ENCODE assay signal across 38 cellular contexts in the genomic region with DNA sequence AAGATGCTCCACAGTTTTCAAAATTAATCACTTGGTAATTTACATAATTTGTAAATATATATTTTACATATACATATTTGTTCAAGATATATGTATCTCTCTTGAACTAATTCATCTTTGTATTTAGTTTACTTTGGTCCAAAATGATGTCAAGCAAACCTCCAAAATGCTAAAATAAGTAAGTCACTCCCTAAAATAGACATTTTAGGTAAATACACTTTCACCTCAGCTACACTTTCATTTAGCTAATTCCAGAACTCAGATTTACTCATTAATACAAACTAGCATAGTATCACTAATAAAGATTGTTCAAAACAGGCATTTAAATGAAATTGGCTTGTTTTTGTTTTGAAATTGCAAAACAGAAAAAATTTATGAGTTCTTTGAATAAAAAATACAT.
"Had no signal": no experiment of that assay in that cellular context is flagged by ENCODE, and none has a peak within 500 bp of the region (broad histone marks: within the 10 kb centered on the region; RNA-seq: fewer than 3 reads in every experiment).

No MANE protein-coding gene starts in this region.

- H3K4me1 ChIP-seq: adrenal gland, ascending aorta, body of pancreas, colonic mucosa had no signal

- ATAC-seq: activated naive CD4-positive, alpha-beta T cell treated with anti-CD3 and anti-CD28 coated beads, Interleukin-2, amount 50 U/mL, for 72 hours; activated T-cell treated with anti-CD3 and anti-CD28 coated beads, Interleukin-2, amount 50 U/mL, for 4 hours; activated T-cell treated with anti-CD3 and anti-CD28 coated beads, Interleukin-2, amount 50 U/mL, for 72 hours; activated T-helper 17 cell treated with anti-CD3 and anti-CD28 coated beads, Interleukin-2, amount 50 U/mL, for 72 hours; body of pancreas had no signal

- FAIRE-seq: bronchial epithelial cell, colon had no signal

- H3K27ac ChIP-seq: adrenal gland, ascending aorta, body of pancreas, brain microvascular endothelial cell, cardiac muscle cell, colonic mucosa had no signal

- H3K9me3 ChIP-seq: adrenal gland, ascending aorta, body of pancreas, colonic mucosa had no signal

- DNase-seq: activated effector memory CD4-positive, alpha-beta T cell treated with anti-CD3 and anti-CD28 coated beads, Interleukin-2, amount 50 U/mL, for 16 hours; activated effector memory CD4-positive, alpha-beta T cell treated with Interleukin-2 at 50 U/mL for 16 hours; activated gamma-delta T cell; activated gamma-delta T cell treated with Interleukin-2 at 50 U/mL for 16 hours; activated naive CD4-positive, alpha-beta T cell; activated naive CD4-positive, alpha-beta T cell treated with anti-CD3 and anti-CD28 coated beads for 36 hours; activated naive CD4-positive, alpha-beta T cell treated with anti-CD3 and anti-CD28 coated beads, Interleukin-2, amount 50 U/mL, for 16 hours; activated naive CD4-positive, alpha-beta T cell treated with Interleukin-2 at 50 U/mL for 16 hours; activated naive CD8-positive, alpha-beta T cell treated with anti-CD3 and anti-CD28 coated beads for 36 hours; activated naive CD8-positive, alpha-beta T cell treated with anti-CD3 and anti-CD28 coated beads, Interleukin-2, amount 10 ng/mL, durations not matched to agents 7 days and 5 days; activated T-cell treated with anti-CD3 and anti-CD28 coated beads, Interleukin-2, amount 50 U/mL, for 1 hour; activated T-cell treated with anti-CD3 and anti-CD28 coated beads, Interleukin-2, amount 50 U/mL, for 24 hours; activated T-cell treated with anti-CD3 and anti-CD28 coated beads, Interleukin-2, amount 50 U/mL, for 4 hours; activated T-cell treated with anti-CD3 and anti-CD28 coated beads, Interleukin-2, amount 50 U/mL, for 48 hours; activated T-cell treated with anti-CD3 and anti-CD28 coated beads, Interleukin-2, amount 50 U/mL, for 72 hours; adrenal gland; amniotic stem cell; amygdala; anterior cingulate cortex; aorta; body of pancreas; brain microvascular endothelial cell; caudate nucleus; central memory CD4-positive, alpha-beta T cell; cerebellar nuclear complex; colonic mucosa had no signal

- H3K27ac Mint-ChIP-seq: activated naive CD4-positive, alpha-beta T cell treated with anti-CD3 and anti-CD28 coated beads for 36 hours; activated naive CD4-positive, alpha-beta T cell treated with anti-CD3 and anti-CD28 coated beads, Interleukin-2, amount 50 U/mL, for 24 hours; activated naive CD4-positive, alpha-beta T cell treated with anti-CD3 and anti-CD28 coated beads, Interleukin-2, amount 50 U/mL, for 72 hours; activated naive CD8-positive, alpha-beta T cell; activated naive CD8-positive, alpha-beta T cell treated with anti-CD3 and anti-CD28 coated beads for 36 hours; activated naive CD8-positive, alpha-beta T cell treated with anti-CD3 and anti-CD28 coated beads, Interleukin-2, amount 10 ng/mL, durations not matched to agents 7 days and 5 days; activated T-cell treated with anti-CD3 and anti-CD28 coated beads, Interleukin-2, amount 50 U/mL, for 24 hours; activated T-cell treated with anti-CD3 and anti-CD28 coated beads, Interleukin-2, amount 50 U/mL, for 72 hours; activated T-helper 1 cell treated with anti-CD3 and anti-CD28 coated beads, Interleukin-12 subunit alpha, Interleukin-12 subunit beta, Interleukin-2, Interleukin-4 antibody, amounts not matched to agents 30 ng/mL and 10 ng/mL and 1 ng/mL, durations not matched to agents 14 hours and 24 hours and 36 hours; activated T-helper 2 cell treated with anti-CD3 and anti-CD28 coated beads, Interferon-gamma antibody, Interleukin-2, Interleukin-4, amounts not matched to agents 10 μg/mL and 5 μg/mL and 100 μg/mL, durations not matched to agents 14 hours and 24 hours and 36 hours; brain had no signal

- H3K9me3 Mint-ChIP-seq: activated naive CD4-positive, alpha-beta T cell treated with anti-CD3 and anti-CD28 coated beads for 36 hours; activated naive CD4-positive, alpha-beta T cell treated with anti-CD3 and anti-CD28 coated beads, Interleukin-2, amount 50 U/mL, for 24 hours; activated naive CD4-positive, alpha-beta T cell treated with anti-CD3 and anti-CD28 coated beads, Interleukin-2, amount 50 U/mL, for 72 hours; activated naive CD8-positive, alpha-beta T cell treated with anti-CD3 and anti-CD28 coated beads for 36 hours; activated naive CD8-positive, alpha-beta T cell treated with anti-CD3 and anti-CD28 coated beads, Interleukin-2, amount 10 ng/mL, durations not matched to agents 7 days and 5 days; activated T-cell treated with anti-CD3 and anti-CD28 coated beads, Interleukin-2, amount 50 U/mL, for 24 hours; activated T-cell treated with anti-CD3 and anti-CD28 coated beads, Interleukin-2, amount 50 U/mL, for 4 hours; activated T-cell treated with anti-CD3 and anti-CD28 coated beads, Interleukin-2, amount 50 U/mL, for 72 hours; activated T-helper 1 cell treated with anti-CD3 and anti-CD28 coated beads, Interleukin-12 subunit alpha, Interleukin-12 subunit beta, Interleukin-2, Interleukin-4 antibody, amounts not matched to agents 30 ng/mL and 10 ng/mL and 1 ng/mL, durations not matched to agents 14 hours and 24 hours and 36 hours; activated T-helper 17 cell treated with anti-CD3 and anti-CD28 coated beads, Interleukin-2, amount 50 U/mL, for 72 hours; activated T-helper 2 cell treated with anti-CD3 and anti-CD28 coated beads, Interferon-gamma antibody, Interleukin-2, Interleukin-4, amounts not matched to agents 10 μg/mL and 5 μg/mL and 100 μg/mL, durations not matched to agents 14 hours and 24 hours and 36 hours; brain; central memory CD8-positive, alpha-beta T cell had no signal

- H3K27me3 ChIP-seq: adrenal gland, ascending aorta, body of pancreas, brain microvascular endothelial cell, cardiac muscle cell, colonic mucosa had no signal

- H3K4me3 Mint-ChIP-seq: activated naive CD4-positive, alpha-beta T cell treated with anti-CD3 and anti-CD28 coated beads for 36 hours; activated naive CD4-positive, alpha-beta T cell treated with anti-CD3 and anti-CD28 coated beads, Interleukin-2, amount 50 U/mL, for 24 hours; activated naive CD8-positive, alpha-beta T cell; activated naive CD8-positive, alpha-beta T cell treated with anti-CD3 and anti-CD28 coated beads for 36 hours; activated naive CD8-positive, alpha-beta T cell treated with anti-CD3 and anti-CD28 coated beads, Interleukin-2, amount 10 ng/mL, durations not matched to agents 7 days and 5 days; activated T-cell treated with anti-CD3 and anti-CD28 coated beads, Interleukin-2, amount 50 U/mL, for 24 hours; activated T-cell treated with anti-CD3 and anti-CD28 coated beads, Interleukin-2, amount 50 U/mL, for 4 hours; activated T-cell treated with anti-CD3 and anti-CD28 coated beads, Interleukin-2, amount 50 U/mL, for 72 hours; activated T-helper 1 cell treated with anti-CD3 and anti-CD28 coated beads, Interleukin-12 subunit alpha, Interleukin-12 subunit beta, Interleukin-2, Interleukin-4 antibody, amounts not matched to agents 30 ng/mL and 10 ng/mL and 1 ng/mL, durations not matched to agents 14 hours and 24 hours and 36 hours; activated T-helper 17 cell treated with anti-CD3 and anti-CD28 coated beads, Interleukin-2, amount 50 U/mL, for 72 hours; brain; central memory CD8-positive, alpha-beta T cell had no signal

- H3K4me3 ChIP-seq: adrenal gland, ascending aorta, body of pancreas, cardiac muscle cell, colonic mucosa had no signal

- H3K4me1 Mint-ChIP-seq: activated naive CD8-positive, alpha-beta T cell treated with anti-CD3 and anti-CD28 coated beads, Interleukin-2, amount 10 ng/mL, durations not matched to agents 7 days and 5 days; activated T-helper 17 cell treated with anti-CD3 and anti-CD28 coated beads, Interleukin-2, amount 50 U/mL, for 72 hours; brain; central memory CD8-positive, alpha-beta T cell had no signal

- H3K27me3 Mint-ChIP-seq: activated naive CD4-positive, alpha-beta T cell treated with anti-CD3 and anti-CD28 coated beads, Interleukin-2, amount 50 U/mL, for 24 hours; activated naive CD8-positive, alpha-beta T cell; activated naive CD8-positive, alpha-beta T cell treated with anti-CD3 and anti-CD28 coated beads for 36 hours; activated naive CD8-positive, alpha-beta T cell treated with anti-CD3 and anti-CD28 coated beads, Interleukin-2, amount 10 ng/mL, durations not matched to agents 7 days and 5 days; activated T-cell treated with anti-CD3 and anti-CD28 coated beads, Interleukin-2, amount 50 U/mL, for 24 hours; activated T-helper 17 cell treated with anti-CD3 and anti-CD28 coated beads, Interleukin-2, amount 50 U/mL, for 72 hours; brain; central memory CD8-positive, alpha-beta T cell had no signal
